ENCODE assay signal across 8 cellular contexts in the genomic region with DNA sequence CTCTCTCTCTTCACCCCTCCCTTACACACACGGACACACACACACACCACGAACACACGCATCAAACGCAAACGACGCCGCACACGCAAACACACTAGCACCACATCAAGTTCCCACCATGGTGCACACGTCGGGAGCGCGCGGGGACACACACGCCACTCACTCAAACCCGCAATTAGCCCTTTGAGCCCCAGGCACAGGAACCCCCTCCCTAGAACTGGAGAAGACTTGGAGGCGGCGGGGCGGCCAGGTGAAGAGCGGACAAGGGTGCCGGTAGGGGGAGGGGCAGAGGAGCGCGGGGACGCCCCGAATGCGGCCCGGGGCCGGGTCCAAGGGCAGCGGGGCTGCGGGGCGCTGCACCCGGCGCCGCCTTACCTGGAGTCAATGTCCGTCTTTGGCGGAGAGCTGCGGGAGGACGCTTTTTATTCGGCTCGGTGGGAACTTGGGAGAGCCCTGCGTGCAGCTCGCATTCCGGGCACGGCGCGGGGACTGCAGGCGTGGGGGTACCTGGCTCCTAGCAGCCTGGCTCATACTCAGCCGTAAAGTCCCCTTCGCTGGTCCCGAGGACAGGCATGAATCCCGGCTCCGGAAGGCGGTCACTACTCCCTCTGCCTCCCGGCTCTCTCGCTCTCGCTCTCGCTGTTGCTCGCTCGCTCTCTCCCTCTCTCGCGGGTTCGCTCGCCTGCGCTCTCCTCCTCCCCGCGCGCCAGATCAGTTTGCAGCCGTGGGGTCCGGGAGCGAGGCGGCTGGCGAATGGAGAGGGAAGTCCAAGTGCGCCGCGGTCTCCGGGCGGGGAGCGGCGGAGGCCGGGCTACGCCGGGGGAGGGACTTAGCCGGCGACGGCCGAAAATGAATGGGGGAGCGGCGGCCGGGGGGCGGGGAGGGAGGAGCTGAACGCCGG. TPM values are rescaled to one million over a fixed set of nuclear protein-coding genes. Genes with fewer than 3 reads are reported as not detected.
DNase-seq lines count a peak whose midpoint lies in the region; ATAC-seq and TF ChIP-seq lines count a peak whose summit lies in the region.

A gene with protein sequence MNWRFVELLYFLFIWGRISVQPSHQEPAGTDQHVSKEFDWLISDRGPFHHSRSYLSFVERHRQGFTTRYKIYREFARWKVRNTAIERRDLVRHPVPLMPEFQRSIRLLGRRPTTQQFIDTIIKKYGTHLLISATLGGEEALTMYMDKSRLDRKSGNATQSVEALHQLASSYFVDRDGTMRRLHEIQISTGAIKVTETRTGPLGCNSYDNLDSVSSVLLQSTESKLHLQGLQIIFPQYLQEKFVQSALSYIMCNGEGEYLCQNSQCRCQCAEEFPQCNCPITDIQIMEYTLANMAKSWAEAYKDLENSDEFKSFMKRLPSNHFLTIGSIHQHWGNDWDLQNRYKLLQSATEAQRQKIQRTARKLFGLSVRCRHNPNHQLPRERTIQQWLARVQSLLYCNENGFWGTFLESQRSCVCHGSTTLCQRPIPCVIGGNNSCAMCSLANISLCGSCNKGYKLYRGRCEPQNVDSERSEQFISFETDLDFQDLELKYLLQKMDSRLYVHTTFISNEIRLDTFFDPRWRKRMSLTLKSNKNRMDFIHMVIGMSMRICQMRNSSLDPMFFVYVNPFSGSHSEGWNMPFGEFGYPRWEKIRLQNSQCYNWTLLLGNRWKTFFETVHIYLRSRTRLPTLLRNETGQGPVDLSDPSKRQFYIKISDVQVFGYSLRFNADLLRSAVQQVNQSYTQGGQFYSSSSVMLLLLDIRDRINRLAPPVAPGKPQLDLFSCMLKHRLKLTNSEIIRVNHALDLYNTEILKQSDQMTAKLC (minus strand): TSS at position 755 of the 901 bp plus-strand sequence. CDS start 56,080 bp downstream, outside the sequence.

- TF ChIP-seq CTCF in GM23338 (conservative IDR thresholded peaks at IDR 0.05; ENCODE audit: low read depth in 2 of 2) (no peak), RWPE1 (conservative IDR thresholded peaks at IDR 0.05; ENCODE audit: low read depth) (no peak), osteocyte (IDR thresholded peaks at IDR 0.05) (no peak), PC-3 (conservative IDR thresholded peaks at IDR 0.05; ENCODE audit: low read depth, low read length) (no peak)

- intact Hi-C loops in PC-3 (cut with micrococcal nuclease): no loop called here

- H3K4me1 Mint-ChIP-seq in GM23338 (peaks cover 54% of the 10 kb centered on the region), osteocyte (ENCODE audit: unreplicated experiment) (peaks cover 8% of the 10 kb centered on the region)

- H3K4me2 ChIP-seq in GM23338 (peak within 1 kb of the TSS; percentile 94), PC-3 (ENCODE audit: low read length) (no peak within 1 kb of the TSS)

- no peak within 1 kb of the TSS for H3K9ac ChIP-seq in PC-3 (ENCODE audit: low read length)

- H3K4me3 Mint-ChIP-seq in GM23338 (peak within 1 kb of the TSS; percentile 95), osteocyte (ENCODE audit: unreplicated experiment) (peak within 1 kb of the TSS; percentile 66)

- ATAC-seq in GM23338: peak; percentile 66
- no peak for ATAC-seq in HG02610 (IDR thresholded peaks at IDR 0.05; ENCODE audit: unreplicated experiment)
- ATAC-seq in GM21367 (IDR thresholded peaks at IDR 0.05; ENCODE audit: unreplicated experiment): no peak
- ATAC-seq in PC-3: no peak

- 0 out of 2 replicates have a peak, but pooled peaks cover 4% of the 10 kb centered on the region for H3F3A ChIP-seq in GM23338 (replicated peaks; ENCODE audit: low read depth)
- H3F3A ChIP-seq in PC-3 (ENCODE audit: low read length, unreplicated experiment): no peaks in the 10 kb centered on the region

- no peaks in the 10 kb centered on the region for H3K9me3 Mint-ChIP-seq in GM23338
- peaks cover 8% of the 10 kb centered on the region for H3K9me3 Mint-ChIP-seq in osteocyte (ENCODE audit: unreplicated experiment)

- H3K4me3 ChIP-seq in GM23338 (peak within 1 kb of the TSS; percentile 90), PC-3 (ENCODE audit: low read length) (no peak within 1 kb of the TSS)

- H3K27me3 Mint-ChIP-seq in GM23338 (ENCODE audit: insufficient read depth, low read depth, poor library complexity) (peaks cover 6% of the 10 kb centered on the region), osteocyte (ENCODE audit: unreplicated experiment) (peaks cover 37% of the 10 kb centered on the region)

- H3K4me1 ChIP-seq in GM23338 (ENCODE audit: insufficient read depth): peaks cover 52% of the 10 kb centered on the region
- H3K4me1 ChIP-seq in PC-3 (ENCODE audit: insufficient read depth, low read length): no peaks in the 10 kb centered on the region

- CTCF ChIA-PET in RWPE1 (lab: Yijun Ruan, JAX) (no interaction called here), PC-3 (lab: Charles Lee) (no interaction called here)

- H3K36me3 Mint-ChIP-seq in GM23338 (ENCODE audit: low read depth): peaks cover 10% of the 10 kb centered on the region; the same call in 1 of the 3 replicates
- no peaks in the 10 kb centered on the region for H3K36me3 Mint-ChIP-seq in osteocyte (ENCODE audit: unreplicated experiment)

- no peak within 1 kb of the TSS for H3K27ac ChIP-seq in GM23338 (ENCODE audit: low read depth)
- no peak within 1 kb of the TSS for H3K27ac ChIP-seq in RWPE1
- no peak within 1 kb of the TSS for H3K27ac ChIP-seq in PC-3 (ENCODE audit: low read length)

- H3K27ac Mint-ChIP-seq in GM23338: no peak within 1 kb of the TSS; the same call in 1 of the 2 replicates
- H3K27ac Mint-ChIP-seq in osteocyte (ENCODE audit: unreplicated experiment): no peak within 1 kb of the TSS

- H2AFZ ChIP-seq in GM23338 (peak within 1 kb of the TSS; percentile 92; the same call in 1 of the 2 replicates), PC-3 (ENCODE audit: low read length) (no peak within 1 kb of the TSS)

- H3K27me3 ChIP-seq in GM23338 (ENCODE audit: insufficient read depth) (peaks cover 30% of the 10 kb centered on the region), PC-3 (ENCODE audit: low read length) (no peaks in the 10 kb centered on the region)

- POLR2A ChIA-PET in RWPE1 (lab: Yijun Ruan, JAX; ENCODE audit: low non-redundant PET): no interaction called here
- POLR2A ChIA-PET in PC-3 (lab: Charles Lee; ENCODE audit: unreplicated experiment): no interaction called here

- H3K9me3 ChIP-seq in PC-3 (ENCODE audit: low read length): no peaks in the 10 kb centered on the region

- H3K79me2 ChIP-seq in GM23338 (replicated peaks; ENCODE audit: insufficient read depth): peaks cover 26% of the 10 kb centered on the region
- H3K79me2 ChIP-seq in PC-3 (ENCODE audit: low read length): no peaks in the 10 kb centered on the region

- H3K9me2 ChIP-seq in GM23338 (ENCODE audit: insufficient read depth) (no peaks in the 10 kb centered on the region), PC-3 (replicated peaks; ENCODE audit: low read length) (no peaks in the 10 kb centered on the region)

- DNase-seq in GM23338 (ENCODE audit: low spot score): peak; percentile 83
- DNase-seq in RWPE1 (ENCODE audit: low spot score): peak; percentile 19
- DNase-seq in globus pallidus (ENCODE audit: low spot score): peak; percentile 33
- no peak for DNase-seq in osteocyte (ENCODE audit: extremely low spot score, unreplicated experiment)
- no peak for DNase-seq in PC-3
- DNase-seq in CD1c-positive myeloid dendritic cell (ENCODE audit: extremely low spot score): no peak

- H3K36me3 ChIP-seq in GM23338 (ENCODE audit: insufficient read depth): no peaks in the 10 kb centered on the region; the same call in 1 of the 2 replicates
- H3K36me3 ChIP-seq in PC-3 (ENCODE audit: low read depth, low read length): no peaks in the 10 kb centered on the region

- no peaks in the 10 kb centered on the region for H4K20me1 ChIP-seq in GM23338 (replicated peaks; ENCODE audit: insufficient read depth)
- H4K20me1 ChIP-seq in PC-3 (ENCODE audit: low read length): no peaks in the 10 kb centered on the region

- BruUV-seq in PC-3 (replicated peaks; lab: Mats Ljungman, UMichigan): no TSS peak

TF ChIP-seq in GM23338, 12 proteins besides CTCF, POLR2A, EP300 and RAD21:
- TF ChIP-seq ZNF114 (CRISPR knock-in tag; IDR thresholded peaks at IDR 0.05): no peak
- TF ChIP-seq POLR2AphosphoS5 (IDR thresholded peaks at IDR 0.05; ENCODE audit: low read depth): peak; percentile 83
- no peak for TF ChIP-seq STAT1 (IDR thresholded peaks at IDR 0.05; ENCODE audit: unreplicated experiment)
- no peak for TF ChIP-seq JUNB (IDR thresholded peaks at IDR 0.05; ENCODE audit: unreplicated experiment)
- TF ChIP-seq CREB1 (CRISPR knock-in tag; IDR thresholded peaks at IDR 0.05; ENCODE audit: low read depth): no peak
- no peak for TF ChIP-seq EZH2 (IDR thresholded peaks at IDR 0.05; ENCODE audit: low read depth, unreplicated experiment)

RNA-seq across cellular contexts. Expression of the gene that starts here (rescaled TPM):
- 26.8 and 33.5 TPM in 2 replicates for total RNA-seq in GM23338 (2014; rRNA removed; shearing (Covaris generic))
- 11.8 and 13.4 TPM in 2 replicates for polyA plus RNA-seq in GM23338 (2016; fragmentation: Nextera tagmentation; extraction: Ambion mirVana)
- total RNA-seq in osteocyte (0.16 and 0.21 TPM in 2 replicates), PC-3 (2014; rRNA removed) (not detected in 2 replicates)

Comparison
In these comparisons a context has a peak if more than half of its experiments do, and no peak if none do; other contexts are left out.
1. RNA of the gene that starts here (total RNA-seq): 26.8 to 33.5 TPM in GM23338; 0.16 to 0.21 TPM in osteocyte and not detected in PC-3; every median in the first group is over 10 times any median in the second.
2. DNase-seq: peak in GM23338 (single experiment), RWPE1 (single experiment) and globus pallidus (single experiment); none in osteocyte (single experiment), PC-3 (single experiment) and CD1c-positive myeloid dendritic cell (single experiment).